Comparison of ENCODE assay signal across 8 cellular contexts in genomic region chr12:102294568-102294967, GRCh38.
"Had no signal": no experiment of that assay in that cellular context is flagged by ENCODE, and none has a peak within 500 bp of the region (broad histone marks: within the 10 kb centered on the region; RNA-seq: fewer than 3 reads in every experiment).

No MANE protein-coding gene starts in this region.

- H3K4me2 ChIP-seq: KMS-11 had no signal

- H3K27ac Mint-ChIP-seq: IgD-negative memory B cell had no signal

- H3K9ac ChIP-seq: KMS-11 had no signal

- H3K4me3 Mint-ChIP-seq: IgD-negative memory B cell had no signal

- DNase-seq: IMR-90, KBM-7, KG1 had no signal

- H3K4me1 Mint-ChIP-seq: IgD-negative memory B cell had no signal

- FAIRE-seq: HepG2, HTR-8/SVneo had no signal

- H3K27ac ChIP-seq: HL-60, KMS-11 had no signal

- ATAC-seq: HepG2 had no signal
